In genomic region chr16:3149630-3150345, GRCh38 we compare ENCODE assay signal across 9 cellular contexts. TPM values are rescaled to one million over a fixed set of nuclear protein-coding genes. Genes with fewer than 3 reads are reported as not detected.
DNase-seq lines count a peak whose midpoint lies in the region; ATAC-seq and TF ChIP-seq lines count a peak whose summit lies in the region.
"Had no signal": no experiment of that assay in that cellular context is flagged by ENCODE, and none has a peak within 500 bp of the region (broad histone marks: within the 10 kb centered on the region; RNA-seq: fewer than 3 reads in every experiment).

No MANE protein-coding gene starts in this region.

- H3K4me3 ChIP-seq in foreskin fibroblast (ENCODE audit: low read depth in 1 of 2, low read length in 2 of 2), result peak overlapping the region; percentile 73 to 77

- POLR2A ChIA-PET in naive thymus-derived CD8-positive, alpha-beta T cell (lab: Charles Lee), result interaction anchor here (0.6 to 10.8 kb wide), 20 partner anchors 10 to 360 kb away, joined by 3 to 171 read pairs (median 5); partner anchors contain the start of genes NAA60, ZNF174, ZNF213 and ZNF263

- 0 out of 2 replicates have a peak, but pooled peaks cover 3% of the 10 kb centered on the region for H3K9me3 Mint-ChIP-seq in HFFc6
- peaks cover 0 to 22% (median 8%) of the 10 kb centered on the region in 9 donors for H3K9me3 Mint-ChIP-seq in naive thymus-derived CD8-positive, alpha-beta T cell

- H3K4me1 Mint-ChIP-seq in HFFc6 (ENCODE audit: low read depth), result peaks cover 19% of the 10 kb centered on the region
- peaks cover 20 to 34% (median 29%) of the 10 kb centered on the region in 4 donors for H3K4me1 Mint-ChIP-seq in naive thymus-derived CD8-positive, alpha-beta T cell

- H3K9me3 ChIP-seq in ES-I3 (ENCODE audit: control insufficient read depth, insufficient read depth, low read length), result no peaks in the 10 kb centered on the region

- TF ChIP-seq CTCF in HFFc6 (IDR thresholded peaks at IDR 0.05), result peak; percentile 63
- TF ChIP-seq CTCF in foreskin fibroblast (IDR thresholded peaks at IDR 0.05; ENCODE audit: low read depth, low read length), result peak; percentile 45

- H3K36me3 Mint-ChIP-seq in HFFc6 (ENCODE audit: low read depth), result no peaks in the 10 kb centered on the region
- peaks cover 0 to 2% (median under 1%) of the 10 kb centered on the region in 3 donors for H3K36me3 Mint-ChIP-seq in naive thymus-derived CD8-positive, alpha-beta T cell

- H3K4me3 Mint-ChIP-seq in HFFc6, result peak overlapping the region; percentile 90
- H3K4me3 Mint-ChIP-seq in naive thymus-derived CD8-positive, alpha-beta T cell, result peak overlapping the region; percentile 80 to 91 (median 87)

- H3K36me3 ChIP-seq in ES-I3 (ENCODE audit: insufficient read depth, low read length), result no peaks in the 10 kb centered on the region

- peaks cover 12% of the 10 kb centered on the region for H3K27me3 Mint-ChIP-seq in HFFc6 (ENCODE audit: insufficient read depth)
- peaks cover 0 to 7% (median 0%) of the 10 kb centered on the region in 5 donors for H3K27me3 Mint-ChIP-seq in naive thymus-derived CD8-positive, alpha-beta T cell

- 0 out of 2 replicates have a peak, but pooled peaks cover 6% of the 10 kb centered on the region for H3K4me1 ChIP-seq in ES-I3 (ENCODE audit: insufficient read depth, low read length)

- DNase-seq in HFFc6, result no peak
- peak; percentile 68 for DNase-seq in NOMO-1 treated with DMSO at 0.1 percent for 48 hours (lab: John Stamatoyannopoulos, UW; ENCODE audit: unreplicated experiment)
- DNase-seq in activated effector memory CD4-positive, alpha-beta T cell treated with Interleukin-2 at 50 U/mL for 16 hours, result peak; percentile 32
- DNase-seq in foreskin fibroblast, result peak; percentile 60 to 84
- DNase-seq in naive thymus-derived CD8-positive, alpha-beta T cell, result peak in 9 of 10 donors; percentile 28 to 75 (median 41)
- DNase-seq in ureter (ENCODE audit: low spot score), result peak; percentile 80
- DNase-seq in dedifferentiated amniotic fluid mesenchymal stem cell (ENCODE audit: extremely low spot score), result no peak

- ATAC-seq in naive thymus-derived CD8-positive, alpha-beta T cell, result peak; percentile 7 to 19

- peak overlapping the region; percentile 85 for H3K27ac Mint-ChIP-seq in HFFc6
- peak overlapping the region; percentile 64 to 99 (median 82) for H3K27ac Mint-ChIP-seq in naive thymus-derived CD8-positive, alpha-beta T cell

- H3K9ac ChIP-seq in ES-I3 (ENCODE audit: low read depth, low read length), result peak overlapping the region; percentile 94

RNA-seq across cellular contexts. Expression of gene ZNF213, which starts 15.0 kb away (rescaled TPM):
- 1 to 10 TPM; 5.9 to 7.3 (median 6.9) TPM for total RNA-seq in HFFc6 (2021; fragmentation: NEBNext Ultra II Directional; extraction: Animal tissue kit (Norgen Biotek cat#: 25700))
- 1 to 10 TPM; 8.9 to 9.2 TPM for total RNA-seq in naive thymus-derived CD8-positive, alpha-beta T cell
- polyA plus RNA-seq in naive thymus-derived CD8-positive, alpha-beta T cell, result 1 to 10 TPM in 1 of 3 donors, under 1 TPM in 2; 0.27 to 2.5 (median 0.90) TPM
- 12.6 TPM for total RNA-seq in ureter

RNA-seq across cellular contexts. Expression of gene ZNF205, which starts 37.4 kb away (rescaled TPM):
- total RNA-seq in HFFc6 (2021; fragmentation: NEBNext Ultra II Directional; extraction: Animal tissue kit (Norgen Biotek cat#: 25700)), result 10 to 100 TPM in 2 of 6 experiments, 1 to 10 TPM in 4; 7.6 to 10.2 (median 9.5) TPM
- not detected for total RNA-seq in naive thymus-derived CD8-positive, alpha-beta T cell
- polyA plus RNA-seq in naive thymus-derived CD8-positive, alpha-beta T cell, result not detected
- total RNA-seq in ureter, result 8.2 TPM

RNA-seq across cellular contexts. Expression of gene OR1F1, which starts 38.2 kb away (rescaled TPM):
- total RNA-seq in HFFc6 (2021; fragmentation: NEBNext Ultra II Directional; extraction: Animal tissue kit (Norgen Biotek cat#: 25700)), result not detected
- not detected for total RNA-seq in naive thymus-derived CD8-positive, alpha-beta T cell
- polyA plus RNA-seq in naive thymus-derived CD8-positive, alpha-beta T cell, result not detected
- total RNA-seq in ureter, result not detected
- polyA plus RNA-seq: adipose tissue had no signal

RNA-seq across cellular contexts. Expression of gene ZSCAN10, which starts 50.7 kb away (rescaled TPM):
- not detected for total RNA-seq in HFFc6 (2021; fragmentation: NEBNext Ultra II Directional; extraction: Animal tissue kit (Norgen Biotek cat#: 25700))
- under 1 TPM in 1 of 2 experiments, not detected in 1; 0.26 TPM for total RNA-seq in naive thymus-derived CD8-positive, alpha-beta T cell
- polyA plus RNA-seq in naive thymus-derived CD8-positive, alpha-beta T cell, result not detected
- total RNA-seq in ureter, result not detected
- polyA plus RNA-seq: adipose tissue had no signal

Comparison
In these comparisons a context has a peak if more than half of its experiments do, and no peak if none do; other contexts are left out.
1. DNase-seq: peak in NOMO-1 treated with DMSO at 0.1 percent for 48 hours (single experiment), activated effector memory CD4-positive, alpha-beta T cell treated with Interleukin-2 at 50 U/mL for 16 hours (single experiment), foreskin fibroblast (2 of 2), naive thymus-derived CD8-positive, alpha-beta T cell (9 of 10) and ureter (single experiment); none in HFFc6 (single experiment) and dedifferentiated amniotic fluid mesenchymal stem cell (single experiment).